ENCODE assay signal across 8 cellular contexts in genomic region chrX:13742397-13743176, GRCh38. TPM values are rescaled to one million over a fixed set of nuclear protein-coding genes. Genes with fewer than 3 reads are reported as not detected.
A peak's percentile ranks its signal among the peaks of the same experiment; 100 is the strongest.
DNase-seq lines count a peak whose midpoint lies in the region; ATAC-seq and TF ChIP-seq lines count a peak whose summit lies in the region.

No MANE protein-coding gene starts in this region.

- DNase-seq in GM23338 (ENCODE audit: low spot score) (peak; percentile 16), NB4 (ENCODE audit: low read depth) (peak; percentile 34), COLO829 (ENCODE audit: low spot score) (no peak), SW 1271 (lab: John Stamatoyannopoulos, UW) (no peak), NCI-H774 (lab: John Stamatoyannopoulos, UW) (no peak)
- DNase-seq in central memory CD8-positive, alpha-beta T cell (ENCODE audit: low spot score in 2 of 2) = peak in 1 of 2 donors; percentile 25
- peak; percentile 24 for DNase-seq in stimulated activated naive CD8-positive, alpha-beta T cell treated with anti-CD3 and anti-CD28 coated beads, Interleukin-15, Interleukin-2, amounts not matched to agents 100 U/mL and 50 U/mL, for 24 hours

- peaks cover 41% of the 10 kb centered on the region; the same call in 2 of the 3 replicates for H3K36me3 Mint-ChIP-seq in GM23338 (ENCODE audit: low read depth)
- H3K36me3 Mint-ChIP-seq in central memory CD8-positive, alpha-beta T cell (ENCODE audit: insufficient read depth) = peaks cover 42% of the 10 kb centered on the region

- no peaks in the 10 kb centered on the region for H3K9me2 ChIP-seq in GM23338 (ENCODE audit: insufficient read depth)

- TF ChIP-seq POLR2A in NB4 (IDR thresholded peaks at IDR 0.05; ENCODE audit: extremely low read depth, insufficient read length) = no peak

- no peaks in the 10 kb centered on the region for H3K27me3 ChIP-seq in GM23338 (ENCODE audit: insufficient read depth)

- H3K4me3 ChIP-seq in GM23338 = no peak overlapping the region
- no peak overlapping the region for H3K4me3 ChIP-seq in NB4 (ENCODE audit: low read depth, low read length)

- no peaks in the 10 kb centered on the region for H3F3A ChIP-seq in GM23338 (replicated peaks; ENCODE audit: low read depth)

- H3K27ac ChIP-seq in GM23338 (ENCODE audit: low read depth) = peak overlapping the region; percentile 42; the same call in 1 of the 2 replicates

- TF ChIP-seq CTCF in GM23338 (conservative IDR thresholded peaks at IDR 0.05; ENCODE audit: low read depth in 2 of 2) = no peak
- no peak for TF ChIP-seq CTCF in NB4 (IDR thresholded peaks at IDR 0.05; ENCODE audit: low read depth, low read length)

- no peaks in the 10 kb centered on the region; the same call in 2 of the 3 replicates for H3K4me1 Mint-ChIP-seq in GM23338
- peaks cover 26% of the 10 kb centered on the region for H3K4me1 Mint-ChIP-seq in central memory CD8-positive, alpha-beta T cell

- peaks cover 9% of the 10 kb centered on the region; the same call in 1 of the 2 replicates for H3K36me3 ChIP-seq in GM23338 (ENCODE audit: insufficient read depth)

- no peaks in the 10 kb centered on the region for H3K4me1 ChIP-seq in GM23338 (ENCODE audit: insufficient read depth)

- ATAC-seq in GM18498 (IDR thresholded peaks at IDR 0.05; ENCODE audit: unreplicated experiment) = peak; percentile 93
- ATAC-seq in GM23338 = no peak
- peak; percentile 91 for ATAC-seq in central memory CD8-positive, alpha-beta T cell (replicated peaks; ENCODE audit: extremely low read depth, poor library complexity, severe bottlenecking)
- ATAC-seq in stimulated activated naive CD8-positive, alpha-beta T cell treated with anti-CD3 and anti-CD28 coated beads, Interleukin-15, Interleukin-2, amounts not matched to agents 100 U/mL and 50 U/mL, for 24 hours = peak; percentile 85

- H4K20me1 ChIP-seq in GM23338 (replicated peaks; ENCODE audit: insufficient read depth) = no peaks in the 10 kb centered on the region

- H3K9me3 Mint-ChIP-seq in GM23338 = no peaks in the 10 kb centered on the region
- no peaks in the 10 kb centered on the region for H3K9me3 Mint-ChIP-seq in central memory CD8-positive, alpha-beta T cell

- no peak overlapping the region for H2AFZ ChIP-seq in GM23338

- H3K27ac Mint-ChIP-seq in GM23338 = no peak overlapping the region
- peak overlapping the region; percentile 96 for H3K27ac Mint-ChIP-seq in central memory CD8-positive, alpha-beta T cell (ENCODE audit: low read depth)

- H3K4me3 Mint-ChIP-seq in GM23338 = no peak overlapping the region
- H3K4me3 Mint-ChIP-seq in central memory CD8-positive, alpha-beta T cell = peak overlapping the region; percentile 69

- no peaks in the 10 kb centered on the region for H3K79me2 ChIP-seq in GM23338 (replicated peaks; ENCODE audit: insufficient read depth)

- no peaks in the 10 kb centered on the region for H3K27me3 Mint-ChIP-seq in GM23338 (ENCODE audit: insufficient read depth, low read depth, poor library complexity)
- H3K27me3 Mint-ChIP-seq in central memory CD8-positive, alpha-beta T cell = no peaks in the 10 kb centered on the region

- no peak overlapping the region for H3K4me2 ChIP-seq in GM23338

TF ChIP-seq in GM23338, 12 proteins besides CTCF, POLR2A, EP300 and RAD21:
- no peak for TF ChIP-seq CREB1 (CRISPR knock-in tag; IDR thresholded peaks at IDR 0.05; ENCODE audit: low read depth)
- TF ChIP-seq EZH2phosphoT487 (IDR thresholded peaks at IDR 0.05; ENCODE audit: unreplicated experiment) = no peak
- TF ChIP-seq NANOG (IDR thresholded peaks at IDR 0.05; ENCODE audit: borderline replicate concordance) = no peak
TF ChIP-seq in GM23338: peak in this region for 0.

RNA-seq across cellular contexts. Expression of gene OFD1, which starts 8.0 kb away (rescaled TPM):
- 21.2 and 25.4 TPM in 2 replicates for total RNA-seq in GM23338 (2014; rRNA removed; shearing (Covaris generic))
- 34.1 and 55.0 TPM in 2 replicates for polyA plus RNA-seq in GM23338 (2016; fragmentation: Nextera tagmentation; extraction: Ambion mirVana)

RNA-seq across cellular contexts. Expression of gene TRAPPC2, which starts 8.2 kb away (rescaled TPM):
- total RNA-seq in GM23338 (2014; rRNA removed; shearing (Covaris generic)) = 12.9 and 14.6 TPM in 2 replicates
- polyA plus RNA-seq in GM23338 (2016; fragmentation: Nextera tagmentation; extraction: Ambion mirVana) = 11.7 and 12.2 TPM in 2 replicates

RNA-seq across cellular contexts. Expression of gene RAB9A, which starts 53.7 kb away (rescaled TPM):
- 36.8 and 45.1 TPM in 2 replicates for total RNA-seq in GM23338 (2014; rRNA removed; shearing (Covaris generic))
- polyA plus RNA-seq in GM23338 (2016; fragmentation: Nextera tagmentation; extraction: Ambion mirVana) = 42.5 and 43.3 TPM in 2 replicates

Comparison
In these comparisons a context has a peak if more than half of its experiments do, and no peak if none do; other contexts are left out.
1. DNase-seq: peak in GM23338 (single experiment), NB4 (single experiment) and stimulated activated naive CD8-positive, alpha-beta T cell treated with anti-CD3 and anti-CD28 coated beads, Interleukin-15, Interleukin-2, amounts not matched to agents 100 U/mL and 50 U/mL, for 24 hours (single experiment); none in COLO829 (single experiment), SW 1271 (0 of 2) and NCI-H774 (single experiment).